Comparison of ENCODE assay signal across 8 cellular contexts in the genomic region with DNA sequence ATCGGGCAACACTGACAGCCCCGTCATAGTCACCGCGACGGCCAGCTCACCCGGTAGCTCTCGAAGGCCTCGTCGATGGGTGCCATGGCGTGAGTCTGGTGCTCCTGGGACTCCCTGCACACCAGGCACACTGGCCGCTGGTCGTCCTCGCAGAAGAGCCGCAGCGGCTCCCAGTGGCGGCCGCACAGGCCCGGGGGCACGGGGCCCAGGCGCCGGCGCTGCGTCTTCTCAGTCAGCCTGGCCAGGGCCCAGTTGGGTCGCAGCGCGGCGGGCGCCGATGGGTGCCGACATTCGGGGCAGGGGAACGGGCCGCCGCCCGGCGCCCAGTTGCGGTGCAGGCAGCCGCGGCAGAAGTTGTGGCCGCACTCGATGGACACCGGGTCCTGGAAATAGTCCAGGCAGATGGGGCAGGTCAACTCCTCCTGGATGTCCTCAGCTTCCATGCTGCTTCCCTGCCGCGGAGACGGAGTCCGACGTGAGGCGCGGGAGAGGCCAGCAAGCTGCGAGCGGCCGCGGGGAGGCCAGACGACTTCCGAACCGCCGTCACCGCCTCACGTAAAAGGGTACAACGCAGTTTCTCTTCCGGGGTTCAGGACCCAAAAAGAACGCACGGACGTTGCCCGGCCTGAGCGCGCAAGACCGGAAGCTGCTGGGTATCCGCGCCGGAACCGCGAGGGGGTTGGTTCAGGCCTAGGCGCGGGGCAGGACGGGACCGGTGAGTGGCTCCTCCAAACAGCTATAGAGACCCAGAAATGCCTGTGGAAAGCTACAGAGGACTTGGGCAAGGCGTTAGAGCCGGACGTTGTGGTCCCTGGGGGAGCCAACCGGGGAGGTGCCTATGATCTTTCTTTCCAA. TPM values are rescaled to one million over a fixed set of nuclear protein-coding genes. Genes with fewer than 3 reads are reported as not detected.
DNase-seq lines count a peak whose midpoint lies in the region; ATAC-seq and TF ChIP-seq lines count a peak whose summit lies in the region.

TRIM4 (minus strand) TSS at position 572 of the 855 bp plus-strand sequence; CDS start at position 443, 129 bp downstream.

- H3K27ac ChIP-seq in endodermal cell (ENCODE audit: low read depth, low read length) = peak within 1 kb of the TSS; percentile 36

- peaks cover 36% of the 10 kb centered on the region for H3K36me3 Mint-ChIP-seq in activated CD8-positive, alpha-beta memory T cell treated with anti-CD3 and anti-CD28 coated beads, Interleukin-2, amount 10 ng/mL, durations not matched to agents 7 days and 5 days
- H3K36me3 Mint-ChIP-seq in endodermal cell (ENCODE audit: low read depth) = peaks cover 16% of the 10 kb centered on the region

- peaks cover 9% of the 10 kb centered on the region for H3K36me3 ChIP-seq in endodermal cell (ENCODE audit: control insufficient read depth, insufficient read depth, low read length)

- peaks cover 16% of the 10 kb centered on the region for H3K9me3 ChIP-seq in endodermal cell (ENCODE audit: control insufficient read depth, low read length)

- TF ChIP-seq CTCF in endodermal cell (conservative IDR thresholded peaks at IDR 0.05) = peak; percentile 44

- H3K27ac Mint-ChIP-seq in activated CD8-positive, alpha-beta memory T cell treated with anti-CD3 and anti-CD28 coated beads, Interleukin-2, amount 10 ng/mL, durations not matched to agents 7 days and 5 days = peak within 1 kb of the TSS; percentile 97
- H3K27ac Mint-ChIP-seq in endodermal cell = peak within 1 kb of the TSS; percentile 52

- peak; percentile 66 for ATAC-seq in GM19468 (IDR thresholded peaks at IDR 0.05; ENCODE audit: extremely low read depth, unreplicated experiment)
- ATAC-seq in activated CD8-positive, alpha-beta memory T cell treated with anti-CD3 and anti-CD28 coated beads, Interleukin-2, amount 10 ng/mL, durations not matched to agents 7 days and 5 days = peak; percentile 99

- DNase-seq in COLO829 (ENCODE audit: low spot score) (peak; percentile 79), HS-5 (ENCODE audit: low read depth) (peak; percentile 51), NOMO-1 treated with dmso at 0.1 percent for 144 hours (lab: John Stamatoyannopoulos, UW; ENCODE audit: unreplicated experiment) (peak; percentile 99), endodermal cell (no peak), middle frontal gyrus (ENCODE audit: extremely low spot score, low spot score) (peak; percentile 87)
- DNase-seq in activated CD8-positive, alpha-beta memory T cell treated with anti-CD3 and anti-CD28 coated beads, Interleukin-2, amount 10 ng/mL, durations not matched to agents 7 days and 5 days = peak; percentile 96
- peak; percentile 89 for DNase-seq in stimulated activated CD8-positive, alpha-beta memory T cell treated with anti-CD3 and anti-CD28 coated beads, Interleukin-4, amount 100 ng/mL, for 24 hours (ENCODE audit: low read depth)

- H3K9ac ChIP-seq in endodermal cell (ENCODE audit: extremely low read depth, low read length, poor library complexity, severe bottlenecking) = peak within 1 kb of the TSS; percentile 36

- H3K9me3 Mint-ChIP-seq in activated CD8-positive, alpha-beta memory T cell treated with anti-CD3 and anti-CD28 coated beads, Interleukin-2, amount 10 ng/mL, durations not matched to agents 7 days and 5 days (ENCODE audit: low read depth) = no peaks in the 10 kb centered on the region
- peaks cover 27% of the 10 kb centered on the region for H3K9me3 Mint-ChIP-seq in endodermal cell

- CTCF ChIA-PET in activated CD8-positive, alpha-beta memory T cell treated with anti-CD3 and anti-CD28 coated beads, Interleukin-2, amount 10 ng/mL, durations not matched to agents 7 days and 5 days (lab: Charles Lee) = interaction anchor here (0.7 to 9.7 kb wide), 14 partner anchors 8 to 295 kb away, joined by 3 to 156 read pairs (median 4); partner anchors contain the start of genes GJC3, LAMTOR4 and ZSCAN21

- H3K27me3 ChIP-seq in endodermal cell (ENCODE audit: control insufficient read depth, insufficient read depth, low read length, poor library complexity, severe bottlenecking) = peaks cover 12% of the 10 kb centered on the region

- peak within 1 kb of the TSS; percentile 85 for H3K4me3 ChIP-seq in endodermal cell (ENCODE audit: low read length)

- no peaks in the 10 kb centered on the region for H3K27me3 Mint-ChIP-seq in activated CD8-positive, alpha-beta memory T cell treated with anti-CD3 and anti-CD28 coated beads, Interleukin-2, amount 10 ng/mL, durations not matched to agents 7 days and 5 days
- peaks cover 7% of the 10 kb centered on the region for H3K27me3 Mint-ChIP-seq in endodermal cell (ENCODE audit: insufficient read depth)

- H3K4me1 ChIP-seq in endodermal cell (ENCODE audit: control insufficient read depth, insufficient read depth, low read length) = no peaks in the 10 kb centered on the region

- H3K4me3 Mint-ChIP-seq in activated CD8-positive, alpha-beta memory T cell treated with anti-CD3 and anti-CD28 coated beads, Interleukin-2, amount 10 ng/mL, durations not matched to agents 7 days and 5 days = peak within 1 kb of the TSS; percentile 94
- H3K4me3 Mint-ChIP-seq in endodermal cell = peak within 1 kb of the TSS; percentile 73

- H3K4me1 Mint-ChIP-seq in activated CD8-positive, alpha-beta memory T cell treated with anti-CD3 and anti-CD28 coated beads, Interleukin-2, amount 10 ng/mL, durations not matched to agents 7 days and 5 days = peaks cover 49% of the 10 kb centered on the region
- H3K4me1 Mint-ChIP-seq in endodermal cell = peaks cover 3% of the 10 kb centered on the region

- 1 to 6% methylated on average over 43 to 81 of the region's 81 CpGs for WGBS in endodermal cell (ENCODE audit: insufficient coverage in 1 of 2, insufficient read length in 1 of 2), 2 experiments

RNA-seq across cellular contexts. Expression of gene TRIM4, which starts in this region (rescaled TPM):
- 10 to 100 TPM; 26.4 to 26.7 TPM for total RNA-seq in activated CD8-positive, alpha-beta memory T cell treated with anti-CD3 and anti-CD28 coated beads, Interleukin-2, amount 10 ng/mL, durations not matched to agents 7 days and 5 days
- total RNA-seq in endodermal cell = 10 to 100 TPM; 10.5 to 13.2 TPM
- 17.3 TPM for polyA plus RNA-seq in endodermal cell (2013, experiment 1 of 2)
- polyA plus RNA-seq in endodermal cell (2013, experiment 2 of 2) = 13.8 TPM
